In genomic region chr13:80030491-80030890, GRCh38 we compare ENCODE assay signal across 9 cellular contexts.
DNase-seq lines count a peak whose midpoint lies in the region; ATAC-seq and TF ChIP-seq lines count a peak whose summit lies in the region.
"Had no signal": no experiment of that assay in that cellular context is flagged by ENCODE, and none has a peak within 500 bp of the region (broad histone marks: within the 10 kb centered on the region; RNA-seq: fewer than 3 reads in every experiment).

No MANE protein-coding gene starts in this region.

- H3F3A ChIP-seq in SK-N-SH (replicated peaks; ENCODE audit: insufficient read depth), result no peaks in the 10 kb centered on the region

- H4K20me1 ChIP-seq in BLaER1 (no peaks in the 10 kb centered on the region), SK-N-SH (ENCODE audit: insufficient read depth) (no peaks in the 10 kb centered on the region)

- TF ChIP-seq EP300 in SK-N-SH (IDR thresholded peaks at IDR 0.05; ENCODE audit: borderline replicate concordance in 1 of 2, low read depth in 1 of 2, low read length in 1 of 2), result no peak

- TF ChIP-seq CTCF in SK-N-SH (IDR thresholded peaks at IDR 0.05) (peak; percentile 50), GM10248 (IDR thresholded peaks at IDR 0.05; ENCODE audit: control extremely low read depth, extremely low read depth, low read depth, missing control alignments) (no peak)

- H3K27me3 ChIP-seq in BLaER1, result no peaks in the 10 kb centered on the region
- H3K27me3 ChIP-seq in SK-N-SH (ENCODE audit: insufficient read depth), result no peaks in the 10 kb centered on the region

- CTCF ChIA-PET in SK-N-SH (lab: Yijun Ruan, JAX) (interaction anchor here (0.8 to 0.9 kb wide), 2 partner anchors 14 to 222 kb away, joined by 3 read pairs; no protein-coding TSS in a partner anchor), GM10248 (lab: Yijun Ruan, JAX) (interaction anchor here (1.0 kb wide), 1 partner anchor 87 kb away, joined by 3 read pairs; no protein-coding TSS in a partner anchor)
- CTCF ChIA-PET in activated CD4-positive, alpha-beta T cell treated with anti-CD3 and anti-CD28 coated beads for 36 hours (lab: Charles Lee), result no interaction called here

- no peak overlapping the region for H3K27ac Mint-ChIP-seq in activated CD4-positive, alpha-beta T cell treated with anti-CD3 and anti-CD28 coated beads for 36 hours
- H3K27ac Mint-ChIP-seq: nephron had no signal

- H3K36me3 Mint-ChIP-seq in activated CD4-positive, alpha-beta T cell treated with anti-CD3 and anti-CD28 coated beads for 36 hours (ENCODE audit: low read depth), result no peaks in the 10 kb centered on the region

- H3K4me2 ChIP-seq in BLaER1 (peak overlapping the region; percentile 40), SK-N-SH (no peak overlapping the region)

- 48% methylated on average over 3 of the region's 3 CpGs for WGBS in SK-N-SH (ENCODE audit: low lambda C conversion rate)

- intact Hi-C loops in activated CD4-positive, alpha-beta T cell treated with anti-CD3 and anti-CD28 coated beads for 36 hours (cut with DNase I, micrococcal nuclease), result no loop called here

- POLR2A ChIA-PET in SK-N-SH (lab: Yijun Ruan, JAX), result no interaction called here
- POLR2A ChIA-PET in GM10248 (lab: Yijun Ruan, JAX), result no interaction called here
- POLR2A ChIA-PET in activated CD4-positive, alpha-beta T cell treated with anti-CD3 and anti-CD28 coated beads for 36 hours (lab: Charles Lee), result no interaction called here

- H3K27me3 Mint-ChIP-seq in activated CD4-positive, alpha-beta T cell treated with anti-CD3 and anti-CD28 coated beads for 36 hours, result no peaks in the 10 kb centered on the region

- H3K9me3 Mint-ChIP-seq in activated CD4-positive, alpha-beta T cell treated with anti-CD3 and anti-CD28 coated beads for 36 hours (ENCODE audit: low read depth), result no peaks in the 10 kb centered on the region
- H3K9me3 Mint-ChIP-seq: nephron had no signal

- DNase-seq in HCEC 1CT (peak; percentile 43), SK-N-SH (no peak), islet precursor cell (peak; percentile 56), epidermal melanocyte (ENCODE audit: insufficient read length, low spot score) (no peak), GM10248 (ENCODE audit: extremely low spot score) (no peak)
- no peak for DNase-seq in activated CD4-positive, alpha-beta T cell treated with anti-CD3 and anti-CD28 coated beads, Interleukin-2, amount 50 U/mL, for 48 hours
- no peak for DNase-seq in activated CD4-positive, alpha-beta T cell treated with anti-CD3 and anti-CD28 coated beads for 36 hours

- TF ChIP-seq RAD21 in SK-N-SH (IDR thresholded peaks at IDR 0.05; ENCODE audit: low read length), result peak; percentile 49

- H3K4me3 Mint-ChIP-seq in activated CD4-positive, alpha-beta T cell treated with anti-CD3 and anti-CD28 coated beads for 36 hours, result no peak overlapping the region
- H3K4me3 Mint-ChIP-seq: nephron had no signal

- H3K79me2 ChIP-seq in SK-N-SH (ENCODE audit: insufficient read depth), result no peaks in the 10 kb centered on the region

- no peak overlapping the region for H3K9ac ChIP-seq in BLaER1
- H3K9ac ChIP-seq in SK-N-SH, result no peak overlapping the region

- H3K4me3 ChIP-seq in BLaER1, result no peak overlapping the region
- H3K4me3 ChIP-seq in SK-N-SH (ENCODE audit: low read depth in 2 of 2, low read length in 1 of 2), result no peak overlapping the region

- H3K9me3 ChIP-seq in BLaER1 (no peaks in the 10 kb centered on the region), SK-N-SH (no peaks in the 10 kb centered on the region)

- peaks cover 8% of the 10 kb centered on the region for H3K4me1 ChIP-seq in BLaER1
- no peaks in the 10 kb centered on the region for H3K4me1 ChIP-seq in SK-N-SH (ENCODE audit: control insufficient read depth in 1 of 2, insufficient read depth in 2 of 2, low read depth in 1 of 2, low read length in 1 of 2)

- no peak overlapping the region for H3K27ac ChIP-seq in BLaER1
- no peak overlapping the region for H3K27ac ChIP-seq in SK-N-SH (ENCODE audit: low read depth in 2 of 2, low read length in 1 of 2)

- no peaks in the 10 kb centered on the region for H3K9me2 ChIP-seq in SK-N-SH

- no peak for ATAC-seq in activated CD4-positive, alpha-beta T cell treated with anti-CD3 and anti-CD28 coated beads for 36 hours

- H3K36me3 ChIP-seq in BLaER1 (no peaks in the 10 kb centered on the region), SK-N-SH (replicated peaks in 1 of 2; ENCODE audit: control insufficient read depth in 1 of 2, insufficient read depth in 2 of 2, low read length in 1 of 2) (no peaks in the 10 kb centered on the region)

- peak overlapping the region; percentile 5; the same call in 1 of the 2 replicates for H2AFZ ChIP-seq in SK-N-SH (ENCODE audit: low read depth)

- no peaks in the 10 kb centered on the region for H3K4me1 Mint-ChIP-seq in activated CD4-positive, alpha-beta T cell treated with anti-CD3 and anti-CD28 coated beads for 36 hours

TF ChIP-seq in SK-N-SH, 30 proteins besides CTCF, POLR2A, EP300 and RAD21:
- TF ChIP-seq NRF1 (IDR thresholded peaks at IDR 0.05; ENCODE audit: low read depth, low read length) (no peak), TCF12 (IDR thresholded peaks at IDR 0.05) (peak; percentile 40; the same call in 1 of the 2 replicates), ZBTB33 (IDR thresholded peaks at IDR 0.05; ENCODE audit: borderline replicate concordance, low read depth) (no peak), MAX (IDR thresholded peaks at IDR 0.05; ENCODE audit: low read depth) (no peak), SMC3 (IDR thresholded peaks at IDR 0.05; ENCODE audit: low read depth, low read length) (peak; percentile 27; the same call in 1 of the 2 replicates), YY1 (IDR thresholded peaks at IDR 0.05; ENCODE audit: low read depth) (no peak), MXI1 (IDR thresholded peaks at IDR 0.05; ENCODE audit: low read depth, low read length) (no peak)

Comparison
In these comparisons a context has a peak if more than half of its experiments do, and no peak if none do; other contexts are left out.
1. DNase-seq: peak in HCEC 1CT (single experiment) and islet precursor cell (single experiment); none in SK-N-SH (single experiment), activated CD4-positive, alpha-beta T cell treated with anti-CD3 and anti-CD28 coated beads, Interleukin-2, amount 50 U/mL, for 48 hours (0 of 2), epidermal melanocyte (single experiment), GM10248 (single experiment) and activated CD4-positive, alpha-beta T cell treated with anti-CD3 and anti-CD28 coated beads for 36 hours (single experiment).